Comparison of ENCODE assay signal across 9 cellular contexts in genomic region chr7:93890464-93891068, GRCh38. TPM values are rescaled to one million over a fixed set of nuclear protein-coding genes. Genes with fewer than 3 reads are reported as not detected.
A peak's percentile ranks its signal among the peaks of the same experiment; 100 is the strongest.
DNase-seq lines count a peak whose midpoint lies in the region; ATAC-seq, FAIRE-seq and TF ChIP-seq lines count a peak whose summit lies in the region.
"Had no signal": no experiment of that assay in that cellular context is flagged by ENCODE, and none has a peak within 500 bp of the region (broad histone marks: within the 10 kb centered on the region; RNA-seq: fewer than 3 reads in every experiment).

Gene TFPI2, minus strand, starts transcription at chr7:93890753. Its CDS starts 75 bp downstream, at chr7:93890678.

- H3K4me3 Mint-ChIP-seq in endothelial cell (ENCODE audit: unreplicated experiment), result peak within 1 kb of the TSS; percentile 94

- H3K4me1 ChIP-seq in mucosa of rectum (ENCODE audit: control insufficient read depth in 2 of 2, insufficient read depth in 2 of 2, low read length in 2 of 2) (no peaks in the 10 kb centered on the region), upper lobe of left lung (peaks cover 8 to 16% (median 9%) of the 10 kb centered on the region in 4 donors)

- peaks cover 10% of the 10 kb centered on the region for H3K4me1 Mint-ChIP-seq in endothelial cell (ENCODE audit: unreplicated experiment)

- H3K9me3 Mint-ChIP-seq in endothelial cell (ENCODE audit: unreplicated experiment), result no peaks in the 10 kb centered on the region

- peak; percentile 38 for FAIRE-seq in H54 (lab: Jason Lieb, UNC)

- H3K27me3 Mint-ChIP-seq in endothelial cell (ENCODE audit: unreplicated experiment), result peaks cover 3% of the 10 kb centered on the region

- H3K36me3 ChIP-seq in mucosa of rectum (ENCODE audit: control insufficient read depth in 2 of 2, insufficient read depth in 2 of 2, low read length in 2 of 2) (no peaks in the 10 kb centered on the region), upper lobe of left lung (no peaks in the 10 kb centered on the region)

- ATAC-seq in upper lobe of left lung (ENCODE audit: low FRiP score in 2 of 2), result peak; percentile 63 to 80
- ATAC-seq in GM21526 (IDR thresholded peaks at IDR 0.05; ENCODE audit: low FRiP score, unreplicated experiment), result no peak

- 1 to 2% methylated on average over 9 to 45 of the region's 49 CpGs for WGBS in upper lobe of left lung, 2 donors

- no peak within 1 kb of the TSS for H3K9ac ChIP-seq in mucosa of rectum (ENCODE audit: low read depth in 1 of 2, low read length in 2 of 2)

- no peak for TF ChIP-seq CTCF in endothelial cell (IDR thresholded peaks at IDR 0.05; ENCODE audit: unreplicated experiment)
- no peak for TF ChIP-seq CTCF in upper lobe of left lung (IDR thresholded peaks at IDR 0.05)

- TF ChIP-seq EP300 in upper lobe of left lung (IDR thresholded peaks at IDR 0.05), result no peak

- no peak for TF ChIP-seq POLR2A in H54 (IDR thresholded peaks at IDR 0.05; ENCODE audit: low read depth, low read length)
- no peak for TF ChIP-seq POLR2A in upper lobe of left lung (IDR thresholded peaks at IDR 0.05)

- H3K27me3 ChIP-seq in mucosa of rectum (ENCODE audit: control insufficient read depth in 2 of 2, insufficient read depth in 2 of 2, low read length in 2 of 2) (peaks cover 0 to 3% of the 10 kb centered on the region in 2 donors), upper lobe of left lung (peaks cover 0 to 4% (median 0%) of the 10 kb centered on the region in 4 donors)

- H3K27ac ChIP-seq in mucosa of rectum (ENCODE audit: low read depth in 2 of 2, low read length in 2 of 2) (no peak within 1 kb of the TSS), upper lobe of left lung (peak within 1 kb of the TSS in 1 of 4 donors; percentile 57)

- no peak within 1 kb of the TSS for H3K27ac Mint-ChIP-seq in endothelial cell (ENCODE audit: unreplicated experiment)

- peaks cover 5% of the 10 kb centered on the region for H3K36me3 Mint-ChIP-seq in endothelial cell (ENCODE audit: low read depth, unreplicated experiment)

- H3K9me3 ChIP-seq in mucosa of rectum (ENCODE audit: control insufficient read depth in 2 of 2, low read length in 2 of 2) (no peaks in the 10 kb centered on the region), upper lobe of left lung (no peaks in the 10 kb centered on the region)

- peak; percentile 58 for DNase-seq in H54 (ENCODE audit: insufficient read length, low spot score)
- peak; percentile 91 for DNase-seq in RPMI7951 (ENCODE audit: low read depth)
- DNase-seq in endothelial cell (ENCODE audit: low spot score), result peak; percentile 38
- peak; percentile 23 to 87 for DNase-seq in upper lobe of left lung
- DNase-seq in NK-92 treated with Interleukin-12 subunit alpha and Interleukin-12 subunit beta, amount 100 ng/mL, for 24 hours (lab: John Stamatoyannopoulos, UW), result no peak

- H3K4me3 ChIP-seq in GM08714 (ENCODE audit: low read length), result peak within 1 kb of the TSS; percentile 45; the same call in 1 of the 2 replicates
- peak within 1 kb of the TSS; percentile 57 to 66 for H3K4me3 ChIP-seq in mucosa of rectum (ENCODE audit: low read length in 2 of 2)
- H3K4me3 ChIP-seq in upper lobe of left lung, result peak within 1 kb of the TSS; percentile 38 to 53 (median 46)

RNA-seq across cellular contexts. Expression of gene TFPI2, which starts in this region (rescaled TPM):
- 229 and 267 TPM in 2 replicates for total RNA-seq in RPMI7951 (2014; rRNA removed; shearing (Covaris generic))
- total RNA-seq in endothelial cell (ENCODE audit: unreplicated experiment), result 1.9 TPM
- total RNA-seq in upper lobe of left lung, result 1 to 10 TPM in 4 of 6 donors, not detected in 2; 1.8 to 7.6 (median 3.9) TPM
- total RNA-seq: T-helper 2 cell treated with Interferon-gamma antibody and Interleukin-4, amounts not matched to agents 100 ng/mL and 5 ng/mL, for 36 hours had no signal

Comparison
In these comparisons a context has a peak if more than half of its experiments do, and no peak if none do; other contexts are left out.
1. RNA of gene TFPI2 (total RNA-seq): 229 to 267 TPM in RPMI7951; 1.8 to 7.6 TPM in upper lobe of left lung and 1.9 TPM in endothelial cell (single experiment); every median in the first group is over 10 times any median in the second.
2. Peak in every context shown above with its lines, with median percentiles within 50 percentile points of each other: H3K4me3 ChIP-seq.